2 cellular contexts compared by ENCODE assay signal in the genomic region with DNA sequence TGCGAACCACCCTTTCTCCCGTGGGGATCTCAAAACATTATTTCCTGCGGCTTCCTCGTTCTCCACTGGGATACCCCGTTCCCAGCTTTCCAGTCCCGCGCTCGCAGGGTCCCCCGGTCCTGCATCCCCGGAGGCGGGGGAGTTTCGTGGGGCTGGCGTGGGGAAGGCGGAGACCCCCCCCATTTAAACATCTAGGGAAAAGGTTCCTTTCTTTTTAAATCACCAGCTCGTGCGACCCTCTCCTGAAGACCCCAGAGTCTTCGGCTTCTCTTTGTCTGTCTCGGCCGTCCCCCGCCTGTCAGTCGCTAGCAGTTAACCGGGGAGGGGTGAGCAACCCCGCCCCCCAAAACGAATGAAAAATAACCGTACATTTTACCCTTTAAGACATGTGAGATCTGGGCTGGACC.
TF ChIP-seq lines count a peak whose summit lies in the region.

No MANE protein-coding gene starts in this region.

TF ChIP-seq in A549, 52 proteins besides CTCF, POLR2A, EP300 and RAD21:
- TF ChIP-seq CHD2 (IDR thresholded peaks at IDR 0.05; ENCODE audit: low read length, partially characterized antibody), result peak; percentile 64
- TF ChIP-seq HOXB5 (CRISPR knock-in tag; IDR thresholded peaks at IDR 0.05), result no peak
- TF ChIP-seq PHF8 (IDR thresholded peaks at IDR 0.05; ENCODE audit: borderline replicate concordance, low read depth), result peak; percentile 13; the same call in 1 of the 2 replicates
- no peak for TF ChIP-seq POLR2AphosphoS2 (conservative IDR thresholded peaks at IDR 0.05; ENCODE audit: low read length)
- no peak for TF ChIP-seq MAX (IDR thresholded peaks at IDR 0.05)
- TF ChIP-seq, protein P1, sequence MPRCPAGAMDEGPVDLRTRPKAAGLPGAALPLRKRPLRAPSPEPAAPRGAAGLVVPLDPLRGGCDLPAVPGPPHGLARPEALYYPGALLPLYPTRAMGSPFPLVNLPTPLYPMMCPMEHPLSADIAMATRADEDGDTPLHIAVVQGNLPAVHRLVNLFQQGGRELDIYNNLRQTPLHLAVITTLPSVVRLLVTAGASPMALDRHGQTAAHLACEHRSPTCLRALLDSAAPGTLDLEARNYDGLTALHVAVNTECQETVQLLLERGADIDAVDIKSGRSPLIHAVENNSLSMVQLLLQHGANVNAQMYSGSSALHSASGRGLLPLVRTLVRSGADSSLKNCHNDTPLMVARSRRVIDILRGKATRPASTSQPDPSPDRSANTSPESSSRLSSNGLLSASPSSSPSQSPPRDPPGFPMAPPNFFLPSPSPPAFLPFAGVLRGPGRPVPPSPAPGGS (IDR thresholded peaks at IDR 0.05), result no peak
- TF ChIP-seq HOXA7 (CRISPR knock-in tag; IDR thresholded peaks at IDR 0.05), result peak; percentile 65; the same call in 1 of the 2 replicates
- TF ChIP-seq KDM1A (IDR thresholded peaks at IDR 0.05; ENCODE audit: low read depth), result no peak
- TF ChIP-seq, protein P2, sequence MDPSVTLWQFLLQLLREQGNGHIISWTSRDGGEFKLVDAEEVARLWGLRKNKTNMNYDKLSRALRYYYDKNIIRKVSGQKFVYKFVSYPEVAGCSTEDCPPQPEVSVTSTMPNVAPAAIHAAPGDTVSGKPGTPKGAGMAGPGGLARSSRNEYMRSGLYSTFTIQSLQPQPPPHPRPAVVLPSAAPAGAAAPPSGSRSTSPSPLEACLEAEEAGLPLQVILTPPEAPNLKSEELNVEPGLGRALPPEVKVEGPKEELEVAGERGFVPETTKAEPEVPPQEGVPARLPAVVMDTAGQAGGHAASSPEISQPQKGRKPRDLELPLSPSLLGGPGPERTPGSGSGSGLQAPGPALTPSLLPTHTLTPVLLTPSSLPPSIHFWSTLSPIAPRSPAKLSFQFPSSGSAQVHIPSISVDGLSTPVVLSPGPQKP (IDR thresholded peaks at IDR 0.05; ENCODE audit: low read depth, low read length), result no peak
- TF ChIP-seq RARB (CRISPR knock-in tag; IDR thresholded peaks at IDR 0.05), result no peak
- TF ChIP-seq, protein P3, sequence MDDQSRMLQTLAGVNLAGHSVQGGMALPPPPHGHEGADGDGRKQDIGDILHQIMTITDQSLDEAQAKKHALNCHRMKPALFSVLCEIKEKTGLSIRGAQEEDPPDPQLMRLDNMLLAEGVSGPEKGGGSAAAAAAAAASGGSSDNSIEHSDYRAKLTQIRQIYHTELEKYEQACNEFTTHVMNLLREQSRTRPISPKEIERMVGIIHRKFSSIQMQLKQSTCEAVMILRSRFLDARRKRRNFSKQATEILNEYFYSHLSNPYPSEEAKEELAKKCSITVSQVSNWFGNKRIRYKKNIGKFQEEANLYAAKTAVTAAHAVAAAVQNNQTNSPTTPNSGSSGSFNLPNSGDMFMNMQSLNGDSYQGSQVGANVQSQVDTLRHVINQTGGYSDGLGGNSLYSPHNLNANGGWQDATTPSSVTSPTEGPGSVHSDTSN (IDR thresholded peaks at IDR 0.05), result no peak; the same call in 1 of the 2 replicates
- TF ChIP-seq FOXS1 (CRISPR knock-in tag; IDR thresholded peaks at IDR 0.05), result peak; percentile 58; the same call in 1 of the 2 replicates
- no peak for TF ChIP-seq RCOR1 (IDR thresholded peaks at IDR 0.05; ENCODE audit: low read depth, low read length)
- TF ChIP-seq ZSCAN20 (CRISPR knock-in tag; IDR thresholded peaks at IDR 0.05), result no peak
- no peak for TF ChIP-seq ZC3H11A (IDR thresholded peaks at IDR 0.05)
- TF ChIP-seq JUN (IDR thresholded peaks at IDR 0.05), result peak in 1 of 2 experiments; percentile 74; a peak in 2 of 5 replicates

TF ChIP-seq in SK-N-SH, 30 proteins besides CTCF, POLR2A, EP300 and RAD21:
- TF ChIP-seq, protein P4, sequence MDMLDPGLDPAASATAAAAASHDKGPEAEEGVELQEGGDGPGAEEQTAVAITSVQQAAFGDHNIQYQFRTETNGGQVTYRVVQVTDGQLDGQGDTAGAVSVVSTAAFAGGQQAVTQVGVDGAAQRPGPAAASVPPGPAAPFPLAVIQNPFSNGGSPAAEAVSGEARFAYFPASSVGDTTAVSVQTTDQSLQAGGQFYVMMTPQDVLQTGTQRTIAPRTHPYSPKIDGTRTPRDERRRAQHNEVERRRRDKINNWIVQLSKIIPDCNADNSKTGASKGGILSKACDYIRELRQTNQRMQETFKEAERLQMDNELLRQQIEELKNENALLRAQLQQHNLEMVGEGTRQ (IDR thresholded peaks at IDR 0.05; ENCODE audit: borderline replicate concordance, low read depth, low read length), result no peak
- TF ChIP-seq MXI1 (IDR thresholded peaks at IDR 0.05; ENCODE audit: low read depth, low read length), result no peak
- no peak for TF ChIP-seq ELF1 (IDR thresholded peaks at IDR 0.05)
- no peak for TF ChIP-seq NRF1 (IDR thresholded peaks at IDR 0.05; ENCODE audit: low read depth, low read length)
- no peak for TF ChIP-seq JUND (IDR thresholded peaks at IDR 0.05)
- no peak for TF ChIP-seq TAF1 (IDR thresholded peaks at IDR 0.05; ENCODE audit: borderline replicate concordance, low read depth, low read length)
- TF ChIP-seq FOXM1 (IDR thresholded peaks at IDR 0.05; ENCODE audit: low read depth), result no peak
- TF ChIP-seq FOSL2 (IDR thresholded peaks at IDR 0.05; ENCODE audit: borderline replicate concordance, low read depth), result no peak
- TF ChIP-seq TCF12 (IDR thresholded peaks at IDR 0.05), result no peak
- no peak; the same call in 1 of the 2 replicates for TF ChIP-seq EZH2phosphoT487 (IDR thresholded peaks at IDR 0.05; ENCODE audit: borderline replicate concordance, low read depth)
- no peak for TF ChIP-seq SIN3A (IDR thresholded peaks at IDR 0.05; ENCODE audit: borderline replicate concordance, low read depth, low read length)
- no peak for TF ChIP-seq CHD2 (IDR thresholded peaks at IDR 0.05; ENCODE audit: low read length, partially characterized antibody)
- no peak for TF ChIP-seq YY1 (IDR thresholded peaks at IDR 0.05; ENCODE audit: low read depth)
